ENCODE assay signal across 8 cellular contexts in the genomic region with DNA sequence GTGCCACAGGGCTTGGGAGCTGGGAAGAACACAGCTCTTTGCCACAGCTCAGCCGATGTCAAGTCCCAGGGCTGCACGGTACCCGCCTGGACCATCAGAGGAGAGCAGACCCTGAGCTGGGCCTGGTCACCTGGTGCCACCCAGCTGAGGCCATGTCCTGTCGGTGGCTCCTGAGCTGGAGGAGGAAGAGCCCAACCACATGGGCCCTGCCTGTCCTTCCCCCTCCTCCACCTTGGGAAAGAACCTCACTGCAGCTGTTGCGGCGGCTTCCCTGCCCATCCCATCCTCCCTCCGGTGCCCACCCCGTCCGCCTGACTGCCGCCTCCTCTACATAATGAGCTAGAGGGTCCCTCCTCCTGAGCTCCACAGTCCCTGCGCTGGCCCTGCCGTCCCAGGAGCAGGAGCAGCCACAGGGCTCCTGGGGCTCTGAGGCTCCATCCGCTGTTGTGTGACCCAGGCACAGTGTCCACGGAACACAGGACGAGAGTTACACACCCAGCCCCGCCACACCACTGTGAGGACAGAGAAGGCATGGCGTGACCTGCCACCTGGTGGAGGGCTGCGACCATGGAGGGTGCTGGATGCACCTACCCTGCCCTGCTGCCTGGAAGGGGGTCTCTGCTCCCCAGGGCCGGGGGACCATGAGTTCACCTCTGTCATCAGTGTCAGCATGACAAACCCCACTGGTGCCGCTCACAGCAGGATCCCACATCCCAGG. TPM values are rescaled to one million over a fixed set of nuclear protein-coding genes. Genes with fewer than 3 reads are reported as not detected.
DNase-seq lines count a peak whose midpoint lies in the region; FAIRE-seq and TF ChIP-seq lines count a peak whose summit lies in the region.

No MANE protein-coding gene starts in this region.

- no peak overlapping the region for H4K5ac ChIP-seq in H1 (ENCODE audit: insufficient read length, low read depth, low read length)

- TF ChIP-seq RAD21 in H1 (IDR thresholded peaks at IDR 0.05 in 1 of 2, conservative IDR thresholded peaks at IDR 0.05 in 1 of 2; ENCODE audit: low read depth in 2 of 2, low read length in 2 of 2), result peak; percentile 59 to 68

- H3K14ac ChIP-seq in H1 (ENCODE audit: insufficient read length), result no peak overlapping the region

- H2BK5ac ChIP-seq in H1 (ENCODE audit: low read depth, low read length), result 0 out of 2 replicates have a peak overlapping the region, but pooled peaks have one; percentile 39

- no peak overlapping the region for H2BK12ac ChIP-seq in H1 (ENCODE audit: low read depth, low read length)

- no peak overlapping the region for H3K56ac ChIP-seq in H1 (replicated peaks; ENCODE audit: insufficient read length, low read depth, low read length)

- FAIRE-seq in H1 (lab: Jason Lieb, UNC), result no peak

- H3K4me3 Mint-ChIP-seq in CD4-positive, alpha-beta memory T cell, result peak overlapping the region in 1 of 8 donors; percentile 36
- H3K4me3 Mint-ChIP-seq in nephron, result peak overlapping the region in 2 of 3 experiments; percentile 47 to 63

- no peaks in the 10 kb centered on the region for H4K20me1 ChIP-seq in H1 (replicated peaks in 1 of 2; ENCODE audit: control insufficient read depth in 1 of 2, insufficient read depth in 2 of 2, low read length in 2 of 2)

- TF ChIP-seq POLR2A in H1 (IDR thresholded peaks at IDR 0.05; ENCODE audit: control extremely low read depth in 1 of 2, low read depth in 2 of 2, low read length in 2 of 2), result no peak

- TF ChIP-seq CTCF in WI38 (IDR thresholded peaks at IDR 0.05; ENCODE audit: low read depth, low read length), result 0 out of 2 replicates have a peak, but pooled peaks have one; percentile 8
- peak; percentile 57 to 82 (median 61) for TF ChIP-seq CTCF in H1 (IDR thresholded peaks at IDR 0.05; ENCODE audit: control extremely low read depth in 1 of 3, insufficient read depth in 1 of 3, low read depth in 1 of 3, low read length in 3 of 3)
- TF ChIP-seq CTCF in nephron (IDR thresholded peaks at IDR 0.05; ENCODE audit: unreplicated experiment in 3 of 3), result peak; percentile 48 to 53 (median 50)

- peak in 4 of 5 donors; percentile 26 to 43 (median 30) for DNase-seq in CD4-positive, alpha-beta memory T cell
- peak; percentile 53 for DNase-seq in HEK293T (ENCODE audit: extremely low spot score)
- no peak for DNase-seq in H1 (ENCODE audit: low read depth in 1 of 2, low spot score in 2 of 2)
- DNase-seq in NK-92 treated with Interleukin-12 subunit alpha and Interleukin-12 subunit beta, amount 100 ng/mL, for 24 hours (lab: John Stamatoyannopoulos, UW), result no peak
- no peak for DNase-seq in midbrain (lab: John Stamatoyannopoulos, UW)
- DNase-seq in NK-92 (lab: John Stamatoyannopoulos, UW; ENCODE audit: unreplicated experiment), result no peak

- no peak overlapping the region for H2BK20ac ChIP-seq in H1 (ENCODE audit: low read length)

- H3K18ac ChIP-seq in H1 (ENCODE audit: extremely low read depth, low read length), result no peak overlapping the region

- H3K4me3 ChIP-seq in CD4-positive, alpha-beta memory T cell (ENCODE audit: low read length in 2 of 2), result no peak overlapping the region
- H3K4me3 ChIP-seq in WI38 (ENCODE audit: low read depth, low read length), result no peak overlapping the region
- H3K4me3 ChIP-seq in H1 (ENCODE audit: extremely low read depth in 1 of 4, insufficient read depth in 2 of 4, low read depth in 3 of 4, low read length in 4 of 4), result no peak overlapping the region

- H3K27ac ChIP-seq in CD4-positive, alpha-beta memory T cell (ENCODE audit: low read depth, low read length), result no peak overlapping the region
- H3K27ac ChIP-seq in H1 (ENCODE audit: low read depth, low read length), result no peak overlapping the region

- H4K91ac ChIP-seq in H1 (replicated peaks; ENCODE audit: insufficient read length, low read length), result no peak overlapping the region

- no peak overlapping the region for H3K9ac ChIP-seq in H1 (replicated peaks in 1 of 4; ENCODE audit: extremely low read depth in 1 of 4, low read depth in 3 of 4, low read length in 3 of 4)

- intact Hi-C loops in CD4-positive, alpha-beta memory T cell (cut with micrococcal nuclease), result loop anchor here (1.0 to 2.0 kb wide), 2 partner anchors 103 to 543 kb away; no protein-coding TSS in a partner anchor

- H3K9me3 Mint-ChIP-seq in CD4-positive, alpha-beta memory T cell, result no peaks in the 10 kb centered on the region
- H3K9me3 Mint-ChIP-seq in nephron, result no peaks in the 10 kb centered on the region

- WGBS in H1 (ENCODE audit: extremely low coverage in 1 of 2, insufficient coverage in 1 of 2, insufficient read length in 1 of 2, insufficient replicate concordance in 2 of 2, low coverage in 1 of 2, low lambda C conversion rate in 2 of 2, missing lambda C conversion rate in 1 of 2), 2 experiments, result 81% methylated on average over 19 of the region's 20 CpGs; no CpG with 5 or more reads in 1 of the 2 experiments

- no peaks in the 10 kb centered on the region for H3K27me3 ChIP-seq in CD4-positive, alpha-beta memory T cell (ENCODE audit: insufficient read depth, low read length)
- H3K27me3 ChIP-seq in H1 (replicated peaks in 1 of 4; ENCODE audit: control insufficient read depth in 3 of 4, extremely low read depth in 1 of 4, insufficient read depth in 3 of 4, low read length in 3 of 4), result no peaks in the 10 kb centered on the region

- H3K36me3 Mint-ChIP-seq in CD4-positive, alpha-beta memory T cell, result peaks cover 0 to 5% of the 10 kb centered on the region in 2 donors
- peaks cover 7% of the 10 kb centered on the region for H3K36me3 Mint-ChIP-seq in nephron (ENCODE audit: low read depth)

- H3K4me2 ChIP-seq in H1 (ENCODE audit: insufficient read depth in 1 of 2, low read depth in 2 of 2, low read length in 2 of 2), result no peak overlapping the region

- no peak for TF ChIP-seq EP300 in H1 (IDR thresholded peaks at IDR 0.05; ENCODE audit: borderline replicate concordance in 1 of 2, low read depth in 2 of 2, low read length in 2 of 2)

- no peak overlapping the region for H2AFZ ChIP-seq in H1 (ENCODE audit: low read length)

- peak overlapping the region in 3 of 7 donors; percentile 15 to 87 (median 37) for H3K27ac Mint-ChIP-seq in CD4-positive, alpha-beta memory T cell
- H3K27ac Mint-ChIP-seq in nephron, result peak overlapping the region in 1 of 3 experiments; percentile 83

- no peaks in the 10 kb centered on the region for H3K79me1 ChIP-seq in H1 (ENCODE audit: low read depth, low read length)

- CTCF ChIA-PET in CD4-positive, alpha-beta memory T cell (lab: Charles Lee; ENCODE audit: partially characterized antibody), result interaction anchor here (0.6 to 1.9 kb wide), 9 partner anchors 8 to 543 kb away, joined by 3 to 20 read pairs (median 3); no protein-coding TSS in a partner anchor
- CTCF ChIA-PET in HEK293T (lab: Yijun Ruan, JAX), result no interaction called here
- CTCF ChIA-PET in H1 (lab: Charles Lee; ENCODE audit: partially characterized antibody), result interaction anchor here (0.6 to 2.9 kb wide), 17 partner anchors 9 to 544 kb away, joined by 3 to 16 read pairs (median 4); no protein-coding TSS in a partner anchor

- peaks cover 0 to 6% (median 2%) of the 10 kb centered on the region in 4 donors for H3K4me1 Mint-ChIP-seq in CD4-positive, alpha-beta memory T cell
- peaks cover 26% of the 10 kb centered on the region for H3K4me1 Mint-ChIP-seq in nephron

- H2BK120ac ChIP-seq in H1 (replicated peaks; ENCODE audit: low read depth, low read length), result no peak overlapping the region

- H3K4me1 ChIP-seq in CD4-positive, alpha-beta memory T cell (ENCODE audit: insufficient read depth, low read length), result peaks cover 16% of the 10 kb centered on the region
- H3K4me1 ChIP-seq in H1 (replicated peaks in 1 of 4; ENCODE audit: control insufficient read depth in 3 of 4, insufficient read depth in 4 of 4, low read length in 3 of 4), result peaks cover 0 to 3% (median under 1%) of the 10 kb centered on the region in 4 experiments; a peak in 4 of 7 replicates

- no peaks in the 10 kb centered on the region for H3K79me2 ChIP-seq in H1 (ENCODE audit: control insufficient read depth in 1 of 2, insufficient read depth in 2 of 2, low read length in 2 of 2)

- no peak overlapping the region for H2AK5ac ChIP-seq in H1 (ENCODE audit: low read depth, low read length)

- H3K23me2 ChIP-seq in H1 (ENCODE audit: low read depth, low read length), result no peaks in the 10 kb centered on the region

- H3K36me3 ChIP-seq in CD4-positive, alpha-beta memory T cell (ENCODE audit: insufficient read depth, low read length), result no peaks in the 10 kb centered on the region
- peaks cover 0 to 2% (median 0%) of the 10 kb centered on the region in 4 experiments; a peak in 1 of 8 replicates for H3K36me3 ChIP-seq in H1 (ENCODE audit: control insufficient read depth in 2 of 4, insufficient read depth in 4 of 4, low read length in 3 of 4)

- H3K9me3 ChIP-seq in CD4-positive, alpha-beta memory T cell (ENCODE audit: control insufficient read depth in 1 of 2, low read length in 2 of 2), result no peaks in the 10 kb centered on the region
- H3K9me3 ChIP-seq in H1 (ENCODE audit: insufficient read depth in 2 of 2, low read depth in 1 of 2, low read length in 1 of 2), result no peaks in the 10 kb centered on the region

- POLR2A ChIA-PET in CD4-positive, alpha-beta memory T cell (lab: Charles Lee; ENCODE audit: partially characterized antibody), result interaction anchor here (1.2 kb wide), 1 partner anchor 543 kb away, joined by 3 read pairs; no protein-coding TSS in a partner anchor
- POLR2A ChIA-PET in HEK293T (lab: Yijun Ruan, JAX), result interaction anchor here (1.5 kb wide), 1 partner anchor 515 kb away, joined by 6 read pairs; no protein-coding TSS in a partner anchor
- POLR2A ChIA-PET in H1 (lab: Charles Lee; ENCODE audit: partially characterized antibody), result interaction anchor here (0.6 to 0.9 kb wide), 3 partner anchors 70 to 515 kb away, joined by 3 read pairs; no protein-coding TSS in a partner anchor

- peaks cover 0 to 2% of the 10 kb centered on the region in 2 donors for H3K27me3 Mint-ChIP-seq in CD4-positive, alpha-beta memory T cell
- H3K27me3 Mint-ChIP-seq in nephron (ENCODE audit: low read depth), result peaks cover 21% of the 10 kb centered on the region

- no peak overlapping the region for H3K23ac ChIP-seq in H1 (ENCODE audit: insufficient read length)

- no peak overlapping the region for H3K4ac ChIP-seq in H1 (replicated peaks; ENCODE audit: insufficient read length, low read depth, low read length)

- no peak overlapping the region for H4K8ac ChIP-seq in H1 (ENCODE audit: extremely low read depth, insufficient read depth, low read length)

- no peak overlapping the region for H2BK15ac ChIP-seq in H1 (ENCODE audit: low read length)

RNA-seq across cellular contexts. Expression of a gene that starts 21.4 kb away (rescaled TPM):
- total RNA-seq in CD4-positive, alpha-beta memory T cell, result 10 to 100 TPM; 41.4 to 42.3 TPM
- polyA plus RNA-seq in CD4-positive, alpha-beta memory T cell, result 10 to 100 TPM; 36.7 to 48.7 TPM
- 15.7 and 16.0 TPM in 2 replicates for total RNA-seq in H1 (2021; fragmentation: NEBNext Ultra II Directional; extraction: Animal tissue kit (Norgen Biotek cat#: 25700))
- polyA plus RNA-seq in H1 (2011; rRNA removed), result 24.3 and 28.9 TPM in 2 replicates
- 22.9 TPM for polyA plus RNA-seq in H1 (2011; cell fraction: cytosol; rRNA removed)
- 23.5 TPM for polyA plus RNA-seq in H1 (2011; cell fraction: nucleus; rRNA removed)
- polyA plus RNA-seq in H1 (2012, experiment 1 of 2), result 8.5 to 14.9 TPM (median 13.4 TPM) in 4 replicates
- polyA plus RNA-seq in H1 (2012, experiment 2 of 2), result 13.4 TPM
- 9.5 TPM for polyA plus RNA-seq in H1 (2013, experiment 1 of 2)
- polyA plus RNA-seq in H1 (2013, experiment 2 of 2), result 7.9 TPM
- 5.7 and 6.4 TPM in 2 replicates for polyA minus RNA-seq in H1 (2011; rRNA and poly(A)+ RNA removed)
- 7.2 TPM for polyA minus RNA-seq in H1 (2011; cell fraction: cytosol; rRNA and poly(A)+ RNA removed)
- 15.6 TPM for polyA minus RNA-seq in H1 (2011; cell fraction: nucleus; rRNA and poly(A)+ RNA removed)

Comparison
In these comparisons a context has a peak if more than half of its experiments do, and no peak if none do; other contexts are left out.
1. DNase-seq: peak in CD4-positive, alpha-beta memory T cell (4 of 5) and HEK293T (single experiment); none in H1 (0 of 2), NK-92 treated with Interleukin-12 subunit alpha and Interleukin-12 subunit beta, amount 100 ng/mL, for 24 hours (single experiment), midbrain (single experiment) and NK-92 (single experiment).
2. CTCF ChIP-seq: peak in every context shown above with its lines; median percentile 61 in H1; 50 in nephron; 8 in WI38.